24 cellular contexts compared by ENCODE assay signal in the genomic region with DNA sequence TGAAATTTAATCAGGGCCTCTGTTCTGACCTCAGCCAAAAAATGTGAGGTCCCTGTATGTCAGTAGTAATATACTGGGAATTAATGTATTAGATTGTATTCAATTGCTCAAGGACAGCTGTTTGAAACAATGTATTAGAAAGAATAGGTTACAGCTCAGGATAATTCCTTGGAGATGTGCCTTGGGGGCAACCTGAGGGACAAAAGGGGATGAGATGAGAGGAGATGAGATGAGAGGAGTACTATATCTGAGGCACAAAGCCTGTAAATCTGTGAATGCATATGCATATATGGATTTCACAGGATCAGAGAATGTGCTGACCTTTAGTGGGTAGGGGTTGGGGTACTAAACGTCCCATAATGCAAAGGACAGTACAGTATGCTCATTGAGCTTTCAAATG.
"Had no signal": no experiment of that assay in that cellular context is flagged by ENCODE, and none has a peak within 500 bp of the region (broad histone marks: within the 10 kb centered on the region; RNA-seq: fewer than 3 reads in every experiment).

No MANE protein-coding gene starts in this region.

- H3K36me3 ChIP-seq: left ventricle myocardium inferior, ovary, right atrium auricular region, right lobe of liver, tibial nerve, uterus had no signal

- H3K9me3 ChIP-seq: left ventricle myocardium inferior, mucosa of descending colon, ovary, right atrium auricular region, right lobe of liver, tibial nerve, uterus had no signal

- ATAC-seq: mucosa of descending colon; naive thymus-derived CD4-positive, alpha-beta T cell; natural killer cell treated with Interleukin-12 subunit alpha and Interleukin-12 subunit beta and Interleukin-15 and Interleukin-18, amount 100 ng/mL, for 72 hours; right lobe of liver; stimulated activated memory B cell treated with anti-CD40 and anti-IgM and Interleukin-4, amounts not matched to agents 10 μg/mL and 1 μg/mL and 100 μg/mL, for 72 hours; stimulated activated naive CD8-positive, alpha-beta T cell treated with anti-CD3 and anti-CD28 coated beads, Interleukin-15, amount 100 ng/mL, for 72 hours had no signal

- H3K27ac Mint-ChIP-seq: memory B cell; naive thymus-derived CD4-positive, alpha-beta T cell; natural killer cell treated with Interleukin-12 subunit alpha and Interleukin-12 subunit beta and Interleukin-15 and Interleukin-18, amount 100 ng/mL, for 72 hours; progenitor cell of endocrine pancreas; stimulated activated memory B cell treated with anti-CD40 and anti-IgM and Interleukin-4, amounts not matched to agents 10 μg/mL and 1 μg/mL and 100 μg/mL, for 72 hours; stimulated activated naive CD8-positive, alpha-beta T cell treated with anti-CD3 and anti-CD28 coated beads, Interleukin-15, amount 100 ng/mL, for 72 hours; type B pancreatic cell had no signal

- H3K27me3 Mint-ChIP-seq: memory B cell; naive thymus-derived CD4-positive, alpha-beta T cell; natural killer cell treated with Interleukin-12 subunit alpha and Interleukin-12 subunit beta and Interleukin-15 and Interleukin-18, amount 100 ng/mL, for 72 hours; progenitor cell of endocrine pancreas; stimulated activated memory B cell treated with anti-CD40 and anti-IgM and Interleukin-4, amounts not matched to agents 10 μg/mL and 1 μg/mL and 100 μg/mL, for 72 hours; stimulated activated naive CD8-positive, alpha-beta T cell treated with anti-CD3 and anti-CD28 coated beads, Interleukin-15, amount 100 ng/mL, for 72 hours; type B pancreatic cell had no signal

- H3K4me3 Mint-ChIP-seq: memory B cell; naive thymus-derived CD4-positive, alpha-beta T cell; natural killer cell treated with Interleukin-12 subunit alpha and Interleukin-12 subunit beta and Interleukin-15 and Interleukin-18, amount 100 ng/mL, for 72 hours; stimulated activated memory B cell treated with anti-CD40 and anti-IgM and Interleukin-4, amounts not matched to agents 10 μg/mL and 1 μg/mL and 100 μg/mL, for 72 hours; stimulated activated naive CD8-positive, alpha-beta T cell treated with anti-CD3 and anti-CD28 coated beads, Interleukin-15, amount 100 ng/mL, for 72 hours; type B pancreatic cell had no signal

- H3K27me3 ChIP-seq: right atrium auricular region, right lobe of liver, tibial nerve, uterus had no signal

- H3K4me2 ChIP-seq: smooth muscle cell had no signal

- H3K4me1 Mint-ChIP-seq: memory B cell; naive thymus-derived CD4-positive, alpha-beta T cell; stimulated activated memory B cell treated with anti-CD40 and anti-IgM and Interleukin-4, amounts not matched to agents 10 μg/mL and 1 μg/mL and 100 μg/mL, for 72 hours; stimulated activated naive CD8-positive, alpha-beta T cell treated with anti-CD3 and anti-CD28 coated beads, Interleukin-15, amount 100 ng/mL, for 72 hours had no signal

- DNase-seq: islet precursor cell; left ventricle myocardium inferior; midbrain; mucosa of descending colon; naive thymus-derived CD4-positive, alpha-beta T cell; ovary; right lobe of liver; stimulated activated CD4-positive, alpha-beta T cell treated with anti-CD3 and anti-CD28 coated beads, Interleukin-1b, Interleukin-23, amount 100 ng/mL, for 48 hours; stimulated activated CD4-positive, alpha-beta T cell treated with anti-CD3 and anti-CD28 coated beads, Interleukin-2, amount 100 ng/mL, for 48 hours; stimulated activated CD4-positive, alpha-beta T cell treated with anti-CD3 and anti-CD28 coated beads, Interleukin-4, amount 100 ng/mL, for 4 hours; stimulated activated CD8-positive, alpha-beta memory T cell treated with anti-CD3 and anti-CD28 coated beads, Interleukin-4, amount 100 ng/mL, for 48 hours; stimulated activated naive CD4-positive, alpha-beta T cell treated with Interleukin-2 at 50 U/mL for 16 hours; stimulated activated naive CD8-positive, alpha-beta T cell treated with anti-CD3 and anti-CD28 coated beads, Interleukin-15, amount 100 ng/mL, for 72 hours; substantia nigra; uterus had no signal

- H3K4me1 ChIP-seq: left ventricle myocardium inferior, right atrium auricular region, right lobe of liver, uterus had no signal

- H3K36me3 Mint-ChIP-seq: memory B cell; naive thymus-derived CD4-positive, alpha-beta T cell; natural killer cell treated with Interleukin-12 subunit alpha and Interleukin-12 subunit beta and Interleukin-15 and Interleukin-18, amount 100 ng/mL, for 72 hours; stimulated activated memory B cell treated with anti-CD40 and anti-IgM and Interleukin-4, amounts not matched to agents 10 μg/mL and 1 μg/mL and 100 μg/mL, for 72 hours; type B pancreatic cell had no signal

- H3K4me3 ChIP-seq: left ventricle myocardium inferior, lung, mucosa of descending colon, ovary, right atrium auricular region, right lobe of liver, smooth muscle cell, tibial nerve, uterus had no signal

- H3K27ac ChIP-seq: left ventricle myocardium inferior, ovary, right atrium auricular region, right lobe of liver, uterus had no signal

- H3K9me3 Mint-ChIP-seq: memory B cell; stimulated activated memory B cell treated with anti-CD40 and anti-IgM and Interleukin-4, amounts not matched to agents 10 μg/mL and 1 μg/mL and 100 μg/mL, for 72 hours; type B pancreatic cell had no signal
